Comparison of ENCODE assay signal across 8 cellular contexts in the genomic region with DNA sequence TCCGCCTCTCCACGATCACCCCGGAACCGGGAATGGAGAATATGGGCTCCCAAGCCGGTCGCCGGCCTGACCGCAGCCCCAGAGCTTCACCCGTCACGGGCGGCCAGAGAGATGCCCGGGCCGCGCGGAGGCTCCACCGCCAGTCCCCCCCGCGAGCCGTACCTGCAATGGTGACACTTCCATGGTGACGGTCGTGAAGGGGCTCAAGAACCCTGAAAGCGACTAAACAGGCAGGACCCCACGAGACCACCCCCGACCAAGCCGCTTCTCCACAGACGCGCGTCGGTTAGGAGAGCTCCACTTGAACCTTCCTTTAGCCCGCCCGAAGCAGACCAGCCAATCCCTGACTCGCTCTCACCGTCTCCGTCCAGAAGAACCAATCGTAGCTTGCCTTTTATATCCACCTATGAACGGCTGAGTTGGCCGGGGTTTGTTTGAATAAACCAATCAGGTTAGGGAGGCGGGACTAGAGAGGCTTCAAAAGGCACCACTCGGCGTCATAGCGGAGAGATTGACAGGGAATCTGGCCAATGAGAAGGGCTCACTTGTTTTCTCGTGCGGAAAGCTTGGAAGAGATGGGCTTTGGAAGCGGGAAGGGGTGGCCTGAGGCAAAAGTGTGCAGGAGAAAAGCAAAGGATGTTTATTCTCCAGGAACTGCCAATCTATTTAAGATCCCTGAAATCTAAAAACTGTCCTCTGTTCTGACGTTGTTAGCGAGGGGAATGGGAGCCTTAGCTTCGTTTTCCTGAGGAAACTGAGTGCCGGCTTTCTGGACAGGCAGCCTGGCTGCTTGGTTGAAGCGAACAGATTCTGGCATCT. TPM values are rescaled to one million over a fixed set of nuclear protein-coding genes. Genes with fewer than 3 reads are reported as not detected.
DNase-seq lines count a peak whose midpoint lies in the region; ATAC-seq and TF ChIP-seq lines count a peak whose summit lies in the region.

Gene TOP2A (minus strand): TSS at position 288 of the 819 bp plus-strand sequence. CDS start 105 bp downstream, at position 183.

- H3K9ac ChIP-seq in PC-3 (ENCODE audit: low read length) = peak within 1 kb of the TSS; percentile 88

- peak within 1 kb of the TSS; percentile 90 for H3K4me2 ChIP-seq in PC-3 (ENCODE audit: low read length)

- H3K4me1 ChIP-seq in PC-3 (ENCODE audit: insufficient read depth, low read length) = peaks cover 14% of the 10 kb centered on the region

- POLR2A ChIA-PET in PC-3 (lab: Charles Lee; ENCODE audit: unreplicated experiment) = no interaction called here

- peak; percentile 93 for ATAC-seq in GM21717 (IDR thresholded peaks at IDR 0.05; ENCODE audit: unreplicated experiment)
- ATAC-seq in PC-3 = peak; percentile 94

- H4K20me1 ChIP-seq in PC-3 (ENCODE audit: low read length) = no peaks in the 10 kb centered on the region

- peak within 1 kb of the TSS; percentile 94 for H2AFZ ChIP-seq in PC-3 (ENCODE audit: low read length)

- CTCF ChIA-PET in PC-3 (lab: Charles Lee) = interaction anchor here (0.6 to 1.0 kb wide), 7 partner anchors 24 to 142 kb away, joined by 3 to 7 read pairs (median 5); no protein-coding TSS in a partner anchor

- peak within 1 kb of the TSS; percentile 97 for H3K4me3 ChIP-seq in Jurkat, Clone E6-1 (ENCODE audit: low read length)
- H3K4me3 ChIP-seq in PC-3 (ENCODE audit: low read length) (peak within 1 kb of the TSS; percentile 91), epithelial cell of proximal tubule (ENCODE audit: low read depth, low read length) (peak within 1 kb of the TSS; percentile 80)

- H3K27me3 ChIP-seq in PC-3 (ENCODE audit: low read length) = no peaks in the 10 kb centered on the region

- BruUV-seq in PC-3 (replicated peaks; lab: Mats Ljungman, UMichigan) = no TSS peak

- H3K9me3 ChIP-seq in PC-3 (ENCODE audit: low read length) = no peaks in the 10 kb centered on the region

- intact Hi-C loops in PC-3 (cut with micrococcal nuclease) = loop anchor here (2.0 to 5.0 kb wide), 2 partner anchors 59 to 116 kb away; no protein-coding TSS in a partner anchor

- H3K36me3 ChIP-seq in PC-3 (ENCODE audit: low read depth, low read length) = peaks cover 18% of the 10 kb centered on the region

- DNase-seq in DMS53 (lab: John Stamatoyannopoulos, UW) = peak; percentile 99
- DNase-seq in Jurkat, Clone E6-1 (ENCODE audit: low read depth, low spot score) = peak; percentile 100
- DNase-seq in PC-3 = peak; percentile 100
- DNase-seq in activated T-cell treated with anti-CD3 and anti-CD28 coated beads for 4 hours = peak; percentile 98
- DNase-seq in epithelial cell of proximal tubule (ENCODE audit: low read depth) = peak; percentile 97
- DNase-seq in mucosa of gallbladder (ENCODE audit: low spot score) = peak; percentile 100
- peak; percentile 81 for DNase-seq in stimulated activated CD8-positive, alpha-beta memory T cell treated with anti-CD3 and anti-CD28 coated beads, Interleukin-4, amount 100 ng/mL, for 24 hours (ENCODE audit: low read depth)

- no peaks in the 10 kb centered on the region for H3K9me2 ChIP-seq in PC-3 (replicated peaks; ENCODE audit: low read length)

- no peaks in the 10 kb centered on the region for H3F3A ChIP-seq in PC-3 (ENCODE audit: low read length, unreplicated experiment)

- no peak for TF ChIP-seq CTCF in PC-3 (conservative IDR thresholded peaks at IDR 0.05; ENCODE audit: low read depth, low read length)
- no peak for TF ChIP-seq CTCF in epithelial cell of proximal tubule (conservative IDR thresholded peaks at IDR 0.05; ENCODE audit: low read depth, low read length)

- H3K27ac ChIP-seq in PC-3 (ENCODE audit: low read length) = peak within 1 kb of the TSS; percentile 61

- peaks cover 40% of the 10 kb centered on the region for H3K79me2 ChIP-seq in PC-3 (ENCODE audit: low read length)

RNA-seq across cellular contexts. Expression of gene TOP2A, which starts in this region (rescaled TPM):
- polyA plus RNA-seq in Jurkat, Clone E6-1 (2012; ENCODE audit: insufficient read depth, insufficient read length) = 231 TPM
- total RNA-seq in PC-3 (2014; rRNA removed) (97.1 and 104 TPM in 2 replicates), epithelial cell of proximal tubule (198 and 206 TPM in 2 replicates), mucosa of gallbladder (5.2 TPM)

Comparison
In these comparisons a context has a peak if more than half of its experiments do, and no peak if none do; other contexts are left out.
1. Peak in every context shown above with its lines: DNase-seq, ATAC-seq, H3K4me3 ChIP-seq and H3K27ac ChIP-seq.
2. RNA of gene TOP2A (total RNA-seq): 198 to 206 TPM in epithelial cell of proximal tubule and 97.1 to 104 TPM in PC-3; 5.2 TPM in mucosa of gallbladder (single experiment); every median in the first group is over 10 times any median in the second.